28 cellular contexts compared by ENCODE assay signal in the genomic region with DNA sequence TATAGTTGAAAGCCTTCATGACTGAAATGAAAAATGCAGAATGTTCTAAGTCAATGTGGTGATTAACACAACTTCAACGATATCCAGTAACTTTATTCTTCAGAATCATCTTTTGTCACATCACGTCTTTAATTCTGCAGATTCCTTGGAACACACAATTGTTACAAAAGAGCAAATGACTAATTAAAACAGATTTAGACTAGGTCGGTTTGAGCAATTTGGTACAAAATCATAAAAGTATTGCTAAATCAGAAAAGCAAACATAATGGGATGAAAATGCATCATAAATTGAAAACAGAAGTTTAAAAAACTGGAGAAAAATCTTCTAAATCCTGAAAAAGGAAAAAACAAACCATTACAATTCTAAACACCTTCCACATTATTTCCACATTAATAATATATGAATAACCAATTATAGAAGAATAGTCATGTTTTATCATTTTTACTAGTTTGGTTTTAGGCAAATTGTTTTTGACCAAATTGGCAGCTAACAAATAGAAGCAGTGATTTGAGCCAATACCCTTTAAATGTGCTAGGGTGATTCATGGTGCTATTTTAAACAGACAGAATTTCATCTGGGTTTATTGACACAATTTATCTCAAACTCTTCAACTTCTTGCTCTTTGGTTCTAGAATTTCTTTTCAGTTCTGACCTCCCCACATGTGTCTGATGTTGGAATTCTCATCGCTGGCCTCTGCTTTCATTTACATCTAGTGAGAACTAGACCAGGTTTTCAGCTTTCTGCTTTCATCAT.
DNase-seq lines count a peak whose midpoint lies in the region; ATAC-seq and TF ChIP-seq lines count a peak whose summit lies in the region.
"Had no signal": no experiment of that assay in that cellular context is flagged by ENCODE, and none has a peak within 500 bp of the region (broad histone marks: within the 10 kb centered on the region; RNA-seq: fewer than 3 reads in every experiment).

No MANE protein-coding gene starts in this region.

- H3K4me1 Mint-ChIP-seq in Caco-2 (ENCODE audit: low read depth, unreplicated experiment), result no peaks in the 10 kb centered on the region
- H3K4me1 Mint-ChIP-seq: central memory CD8-positive, alpha-beta T cell had no signal

- no peaks in the 10 kb centered on the region for H3K36me3 Mint-ChIP-seq in Caco-2 (ENCODE audit: insufficient read depth, unreplicated experiment)

- no TSS peak for BruUV-seq in Caco-2 (replicated peaks; lab: Mats Ljungman, UMichigan)

- no peaks in the 10 kb centered on the region for H3K4me1 ChIP-seq in gastrocnemius medialis
- no peaks in the 10 kb centered on the region for H3K4me1 ChIP-seq in SJCRH30
- H3K4me1 ChIP-seq in left lung, result no peaks in the 10 kb centered on the region
- H3K4me1 ChIP-seq in Caco-2, result no peaks in the 10 kb centered on the region
- H3K4me1 ChIP-seq: thyroid gland had no signal

- H3K4me3 Mint-ChIP-seq in Caco-2 (ENCODE audit: unreplicated experiment), result no peak overlapping the region
- H3K4me3 Mint-ChIP-seq: activated naive CD4-positive, alpha-beta T cell treated with anti-CD3 and anti-CD28 coated beads for 36 hours; central memory CD8-positive, alpha-beta T cell; neural crest cell had no signal

- H3K36me3 ChIP-seq in gastrocnemius medialis, result no peaks in the 10 kb centered on the region
- H3K36me3 ChIP-seq in SJCRH30, result no peaks in the 10 kb centered on the region
- H3K36me3 ChIP-seq in left lung, result no peaks in the 10 kb centered on the region
- H3K36me3 ChIP-seq in Caco-2 (ENCODE audit: control insufficient read depth, insufficient read depth, low read length), result no peaks in the 10 kb centered on the region
- H3K36me3 ChIP-seq: thyroid gland had no signal

- in situ Hi-C loops in gastrocnemius medialis (cut with MboI; ENCODE audit: low sequenced_read_pairs in 4 of 4), result no loop called here

- H3K4me3 ChIP-seq in gastrocnemius medialis, result no peak overlapping the region
- no peak overlapping the region for H3K4me3 ChIP-seq in SJCRH30
- H3K4me3 ChIP-seq in left lung, result no peak overlapping the region
- H3K4me3 ChIP-seq in Caco-2 (ENCODE audit: low read depth, low read length), result no peak overlapping the region
- H3K4me3 ChIP-seq: thyroid gland had no signal

- no peak for TF ChIP-seq POLR2A in gastrocnemius medialis (IDR thresholded peaks at IDR 0.05)

- H3K9me3 Mint-ChIP-seq in Caco-2 (ENCODE audit: unreplicated experiment), result no peaks in the 10 kb centered on the region
- H3K9me3 Mint-ChIP-seq: activated naive CD4-positive, alpha-beta T cell treated with anti-CD3 and anti-CD28 coated beads for 36 hours; neural crest cell had no signal

- H3K27ac ChIP-seq in gastrocnemius medialis, result peak overlapping the region in 3 of 4 donors; percentile 38 to 43 (median 38)
- H3K27ac ChIP-seq in SJCRH30, result no peak overlapping the region
- no peak overlapping the region for H3K27ac ChIP-seq in left lung
- H3K27ac ChIP-seq: C4-2B, HL-60, RWPE1, thyroid gland had no signal

- H3K27ac Mint-ChIP-seq in Caco-2 (ENCODE audit: unreplicated experiment), result no peak overlapping the region
- H3K27ac Mint-ChIP-seq: activated naive CD4-positive, alpha-beta T cell treated with anti-CD3 and anti-CD28 coated beads for 36 hours had no signal

- DNase-seq in AG08395 (ENCODE audit: low spot score), result peak; percentile 37
- DNase-seq in HCEC 1CT, result peak; percentile 72
- DNase-seq in fibroblast of gingiva (ENCODE audit: low read depth), result peak; percentile 88
- DNase-seq in gastrocnemius medialis, result no peak
- DNase-seq in OCI-M1 (lab: John Stamatoyannopoulos, UW), result no peak
- no peak for DNase-seq in SJCRH30
- no peak for DNase-seq in left lung
- DNase-seq in Caco-2, result no peak
- DNase-seq: activated CD4-positive, alpha-beta T cell treated with anti-CD3 and anti-CD28 coated beads for 48 hours; activated naive CD4-positive, alpha-beta T cell treated with anti-CD3 and anti-CD28 coated beads for 36 hours; activated T-cell treated with anti-CD3 and anti-CD28 coated beads, Interleukin-2, amount 50 U/mL, for 48 hours; anterior cingulate cortex; Calu3; glutamatergic neuron; NCI-H1105; NCI-H2029 treated with DMSO at 0.1 percent for 48 hours; NCI-H2227 treated with DMSO at 0.1 percent for 48 hours; NCI-H748 treated with DMSO at 0.1 percent for 48 hours; right cardiac atrium; stimulated activated CD4-positive, alpha-beta T cell treated with anti-CD3 and anti-CD28 coated beads, Interleukin-4, amount 100 ng/mL, for 4 hours; stimulated activated naive CD4-positive, alpha-beta T cell treated with Interleukin-2 at 50 U/mL for 16 hours; thyroid gland had no signal

- H3K9me3 ChIP-seq in gastrocnemius medialis (no peaks in the 10 kb centered on the region), SJCRH30 (replicated peaks) (no peaks in the 10 kb centered on the region), left lung (no peaks in the 10 kb centered on the region), Caco-2 (no peaks in the 10 kb centered on the region)
- H3K9me3 ChIP-seq: thyroid gland had no signal

- POLR2A ChIA-PET in Caco-2 (lab: Charles Lee), result no interaction called here

- H3K27me3 ChIP-seq in gastrocnemius medialis, result no peaks in the 10 kb centered on the region
- no peaks in the 10 kb centered on the region for H3K27me3 ChIP-seq in SJCRH30
- H3K27me3 ChIP-seq in left lung, result no peaks in the 10 kb centered on the region
- no peaks in the 10 kb centered on the region for H3K27me3 ChIP-seq in Caco-2 (replicated peaks; ENCODE audit: control insufficient read depth, insufficient read depth, low read length)
- H3K27me3 ChIP-seq: thyroid gland had no signal

- ATAC-seq in gastrocnemius medialis, result peak in 1 of 2 donors; percentile 47
- ATAC-seq in left lung, result no peak
- ATAC-seq: right cardiac atrium, SK-N-SH treated with all-trans-retinoic acid at 6 μM for 48 hours had no signal

- no peak for TF ChIP-seq CTCF in gastrocnemius medialis (IDR thresholded peaks at IDR 0.05 in 4 of 5, conservative IDR thresholded peaks at IDR 0.05 in 1 of 5)
- no peak for TF ChIP-seq CTCF in left lung (IDR thresholded peaks at IDR 0.05)
- TF ChIP-seq CTCF in Caco-2 (IDR thresholded peaks at IDR 0.05; ENCODE audit: insufficient read depth in 1 of 2, low read depth in 1 of 2, low read length in 1 of 2, severe bottlenecking in 1 of 2, unreplicated experiment in 1 of 2), result no peak

- intact Hi-C loops in gastrocnemius medialis (cut with DNase I; ENCODE audit: low total_unique reads) (no loop called here), left lung (cut with DNase I) (no loop called here), Caco-2 (cut with micrococcal nuclease; ENCODE audit: unreplicated experiment) (no loop called here)

- H3K27me3 Mint-ChIP-seq in Caco-2 (ENCODE audit: insufficient read depth, unreplicated experiment), result peaks cover 7% of the 10 kb centered on the region
- H3K27me3 Mint-ChIP-seq: central memory CD8-positive, alpha-beta T cell had no signal

- CTCF ChIA-PET in Caco-2 (lab: Charles Lee), result no interaction called here

Comparison
In these comparisons a context has a peak if more than half of its experiments do, and no peak if none do; other contexts are left out.
1. DNase-seq: peak in AG08395 (single experiment), HCEC 1CT (single experiment) and fibroblast of gingiva (single experiment); none in gastrocnemius medialis (0 of 2), OCI-M1 (single experiment), SJCRH30 (0 of 2), left lung (0 of 2) and Caco-2 (0 of 2).
2. H3K27ac ChIP-seq: peak in gastrocnemius medialis (3 of 4); none in SJCRH30 (single experiment) and left lung (0 of 2).